ENCODE assay signal across 15 cellular contexts in genomic region chr14:57823015-57823660, GRCh38. TPM values are rescaled to one million over a fixed set of nuclear protein-coding genes. Genes with fewer than 3 reads are reported as not detected.
A peak's percentile ranks its signal among the peaks of the same experiment; 100 is the strongest.
DNase-seq lines count a peak whose midpoint lies in the region; ATAC-seq, FAIRE-seq and TF ChIP-seq lines count a peak whose summit lies in the region.
"Had no signal": no experiment of that assay in that cellular context is flagged by ENCODE, and none has a peak within 500 bp of the region (broad histone marks: within the 10 kb centered on the region; RNA-seq: fewer than 3 reads in every experiment).

No MANE protein-coding gene starts in this region.

- no peak overlapping the region for H3K4me2 ChIP-seq in MM.1S (ENCODE audit: low read depth, low read length)
- H3K4me2 ChIP-seq: BLaER1 treated with 17β-estradiol and CSF1 and Interleukin-3, amounts not matched to agents 10 nM and 100 nM had no signal

- no peak overlapping the region for H2AFZ ChIP-seq in MM.1S (ENCODE audit: low read length)

- H3K4me1 ChIP-seq in breast epithelium, result no peaks in the 10 kb centered on the region
- peaks cover 21% of the 10 kb centered on the region for H3K4me1 ChIP-seq in RWPE2 (ENCODE audit: insufficient read depth, poor library complexity, severe bottlenecking)
- no peaks in the 10 kb centered on the region for H3K4me1 ChIP-seq in MM.1S (ENCODE audit: low read length)
- H3K4me1 ChIP-seq: BLaER1 treated with 17β-estradiol and CSF1 and Interleukin-3, amounts not matched to agents 10 nM and 100 nM had no signal

- ATAC-seq in RWPE2 (ENCODE audit: low read depth), result peak; percentile 48; the same call in 2 of the 3 replicates

- H4K20me1 ChIP-seq in MM.1S (ENCODE audit: insufficient read depth, low read length), result no peaks in the 10 kb centered on the region
- H4K20me1 ChIP-seq: BLaER1 treated with 17β-estradiol and CSF1 and Interleukin-3, amounts not matched to agents 10 nM and 100 nM had no signal

- no peak overlapping the region for H3K9ac ChIP-seq in MM.1S (ENCODE audit: low read length)
- H3K9ac ChIP-seq: BLaER1 treated with 17β-estradiol and CSF1 and Interleukin-3, amounts not matched to agents 10 nM and 100 nM had no signal

- TF ChIP-seq CTCF in MCF 10A (IDR thresholded peaks at IDR 0.05; ENCODE audit: unreplicated experiment) (no peak), breast epithelium (IDR thresholded peaks at IDR 0.05) (no peak), RWPE2 (IDR thresholded peaks at IDR 0.05; ENCODE audit: poor library complexity, severe bottlenecking) (no peak), MM.1S (IDR thresholded peaks at IDR 0.05; ENCODE audit: low read length) (no peak)

- no peaks in the 10 kb centered on the region for H3K27me3 Mint-ChIP-seq in MCF 10A (ENCODE audit: insufficient read depth, unreplicated experiment)

- H3K27ac ChIP-seq in breast epithelium (no peak overlapping the region), RWPE2 (ENCODE audit: poor library complexity, severe bottlenecking) (no peak overlapping the region), epithelial cell of prostate (peak overlapping the region; percentile 55), MM.1S (ENCODE audit: low read length) (no peak overlapping the region)
- H3K27ac ChIP-seq: 22Rv1; BLaER1 treated with 17β-estradiol and CSF1 and Interleukin-3, amounts not matched to agents 10 nM and 100 nM; HL-60 had no signal

- H3K9me2 ChIP-seq in MM.1S (replicated peaks; ENCODE audit: insufficient read depth, low read length), result no peaks in the 10 kb centered on the region

- H3K4me3 ChIP-seq in breast epithelium (no peak overlapping the region), RWPE2 (ENCODE audit: severe bottlenecking) (no peak overlapping the region), MM.1S (ENCODE audit: low read length) (no peak overlapping the region)
- H3K4me3 ChIP-seq: BLaER1 treated with 17β-estradiol and CSF1 and Interleukin-3, amounts not matched to agents 10 nM and 100 nM had no signal

- POLR2A ChIA-PET in MCF 10A (lab: Yijun Ruan, JAX), result interaction anchor here (0.8 to 3.3 kb wide), 4 partner anchors 10 to 312 kb away, joined by 3 to 12 read pairs (median 7); no protein-coding TSS in a partner anchor

- no peaks in the 10 kb centered on the region for H3K79me2 ChIP-seq in MM.1S (ENCODE audit: low read length)

- peak; percentile 42 for FAIRE-seq in urothelium cell line (lab: Jason Lieb, UNC)
- FAIRE-seq: H54 had no signal

- H3K9me3 ChIP-seq in breast epithelium (no peaks in the 10 kb centered on the region), RWPE2 (ENCODE audit: severe bottlenecking) (no peaks in the 10 kb centered on the region), MM.1S (replicated peaks; ENCODE audit: insufficient read depth, low read length) (no peaks in the 10 kb centered on the region)

- no peaks in the 10 kb centered on the region for H3K27me3 ChIP-seq in breast epithelium
- H3K27me3 ChIP-seq in RWPE2 (ENCODE audit: insufficient read depth, poor library complexity, severe bottlenecking), result no peaks in the 10 kb centered on the region
- H3K27me3 ChIP-seq in MM.1S (replicated peaks; ENCODE audit: insufficient read depth, low read length), result no peaks in the 10 kb centered on the region
- H3K27me3 ChIP-seq: BLaER1 treated with 17β-estradiol and CSF1 and Interleukin-3, amounts not matched to agents 10 nM and 100 nM had no signal

- intact Hi-C loops in MCF 10A (cut with micrococcal nuclease), result no loop called here
- intact Hi-C loops in breast epithelium (cut with DNase I; ENCODE audit: low total_unique reads), result no loop called here

- no peaks in the 10 kb centered on the region for H3F3A ChIP-seq in MM.1S (ENCODE audit: insufficient read depth, low read length)

- peak overlapping the region; percentile 70 for H3K27ac Mint-ChIP-seq in MCF 10A (ENCODE audit: low read depth, unreplicated experiment)
- H3K27ac Mint-ChIP-seq: CD4-positive, CD25-positive, alpha-beta regulatory T cell had no signal

- no peak overlapping the region for H3K4me3 Mint-ChIP-seq in MCF 10A (ENCODE audit: unreplicated experiment)
- H3K4me3 Mint-ChIP-seq: CD4-positive, CD25-positive, alpha-beta regulatory T cell had no signal

- H3K36me3 ChIP-seq in breast epithelium, result no peaks in the 10 kb centered on the region
- H3K36me3 ChIP-seq in RWPE2 (ENCODE audit: low read depth), result no peaks in the 10 kb centered on the region
- no peaks in the 10 kb centered on the region for H3K36me3 ChIP-seq in MM.1S (replicated peaks; ENCODE audit: insufficient read depth, low read length)
- H3K36me3 ChIP-seq: BLaER1 treated with 17β-estradiol and CSF1 and Interleukin-3, amounts not matched to agents 10 nM and 100 nM had no signal

- CTCF ChIA-PET in MCF 10A (lab: Yijun Ruan, JAX), result interaction anchor here (0.7 to 1.0 kb wide), 2 partner anchors 10 to 291 kb away, joined by 3 to 4 read pairs; no protein-coding TSS in a partner anchor

- no peaks in the 10 kb centered on the region for H3K36me3 Mint-ChIP-seq in MCF 10A (ENCODE audit: insufficient read depth, unreplicated experiment)
- H3K36me3 Mint-ChIP-seq: CD4-positive, CD25-positive, alpha-beta regulatory T cell had no signal

- DNase-seq in MCF 10A (ENCODE audit: unreplicated experiment) (peak; percentile 63), breast epithelium (ENCODE audit: low spot score in 2 of 2) (no peak), RWPE2 (ENCODE audit: low spot score) (no peak), epithelial cell of prostate (ENCODE audit: low read depth, low spot score) (no peak), urothelium cell line (ENCODE audit: low spot score) (no peak), MM.1S (no peak), RKO (ENCODE audit: low spot score) (no peak)
- no peak for DNase-seq in activated CD4-positive, alpha-beta T cell treated with anti-CD3 and anti-CD28 coated beads for 1 hour
- DNase-seq: CD4-positive, CD25-positive, alpha-beta regulatory T cell; DMS53 had no signal

- peaks cover 17% of the 10 kb centered on the region for H3K4me1 Mint-ChIP-seq in MCF 10A (ENCODE audit: insufficient read depth, unreplicated experiment)
- H3K4me1 Mint-ChIP-seq: CD4-positive, CD25-positive, alpha-beta regulatory T cell had no signal

- TF ChIP-seq POLR2A in breast epithelium (IDR thresholded peaks at IDR 0.05), result no peak

- H3K9me3 Mint-ChIP-seq in MCF 10A (ENCODE audit: unreplicated experiment), result peaks cover 12% of the 10 kb centered on the region

- no TSS peak for BruUV-seq in MCF 10A (replicated peaks; lab: Mats Ljungman, UMichigan)

RNA-seq across cellular contexts. Expression of gene SLC35F4, which starts 42.8 kb away (rescaled TPM):
- total RNA-seq in MCF 10A (2022) (not detected in 2 replicates), breast epithelium (not detected)
- total RNA-seq: A673; CD4-positive, CD25-positive, alpha-beta regulatory T cell had no signal
